Comparison of ENCODE assay signal across 9 cellular contexts in the genomic region with DNA sequence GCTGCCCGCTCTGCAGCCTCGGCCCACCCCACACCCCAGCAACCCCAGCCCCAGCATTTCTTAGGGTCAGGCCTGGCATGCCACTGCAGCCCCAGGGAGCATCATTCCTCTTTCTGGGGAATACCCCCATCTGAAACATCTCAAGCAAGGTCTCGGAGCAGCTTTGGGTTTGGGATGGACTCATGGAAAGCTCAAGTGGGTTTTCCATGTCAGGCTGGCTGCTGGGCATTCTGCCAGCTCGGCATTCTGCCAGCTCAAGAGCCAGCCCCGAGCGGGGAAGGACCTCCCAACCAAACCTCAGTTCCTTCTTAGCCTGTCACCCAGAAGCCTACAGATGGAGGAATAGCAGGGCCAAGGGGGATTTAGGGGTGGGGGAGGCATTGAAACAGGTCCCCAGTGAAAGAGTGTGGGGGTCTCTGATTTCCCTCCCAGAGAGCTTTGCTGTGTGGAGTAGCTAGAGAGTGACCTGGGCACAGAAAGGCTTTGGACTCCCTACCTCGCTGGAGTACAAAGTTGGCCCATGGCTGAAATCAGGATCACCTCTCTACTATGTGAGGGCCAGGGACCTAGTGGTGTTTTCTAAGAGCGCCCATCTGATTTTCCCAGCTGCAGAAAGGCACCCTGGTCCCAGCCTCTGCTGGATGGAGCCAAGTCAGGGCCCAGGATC. TPM values are rescaled to one million over a fixed set of nuclear protein-coding genes. Genes with fewer than 3 reads are reported as not detected.
DNase-seq lines count a peak whose midpoint lies in the region; ATAC-seq, FAIRE-seq and TF ChIP-seq lines count a peak whose summit lies in the region.
"Had no signal": no experiment of that assay in that cellular context is flagged by ENCODE, and none has a peak within 500 bp of the region (broad histone marks: within the 10 kb centered on the region; RNA-seq: fewer than 3 reads in every experiment).

No MANE protein-coding gene starts in this region.

- DNase-seq in AG10803 (ENCODE audit: low read depth), result peak; percentile 12
- peak; percentile 78 to 91 for DNase-seq in NCI-H2081 (lab: John Stamatoyannopoulos, UW)
- DNase-seq in cardiac fibroblast (ENCODE audit: low read depth in 2 of 2), result peak; percentile 69 to 82
- DNase-seq in HepG2 (ENCODE audit: low spot score), result no peak
- DNase-seq in type B pancreatic cell (ENCODE audit: extremely low spot score, unreplicated experiment), result no peak
- DNase-seq in GM10266 (ENCODE audit: extremely low spot score), result no peak
- DNase-seq in SIG-M5 (lab: John Stamatoyannopoulos, UW), result no peak
- no peak for DNase-seq in natural killer cell

- no peaks in the 10 kb centered on the region for H4K20me1 ChIP-seq in HepG2 (ENCODE audit: insufficient read depth, low read length)

- H3K9me3 Mint-ChIP-seq in type B pancreatic cell (no peaks in the 10 kb centered on the region), natural killer cell (no peaks in the 10 kb centered on the region)

- peak overlapping the region; percentile 67 for H3K9ac ChIP-seq in HepG2 (ENCODE audit: insufficient read depth, low read depth, low read length)

- H3K9me3 ChIP-seq in HepG2 (ENCODE audit: low read length), result no peaks in the 10 kb centered on the region

- WGBS in HepG2 (ENCODE audit: low lambda C conversion rate), result 23% methylated on average over 5 of the region's 8 CpGs

- CTCF ChIA-PET in HepG2 (lab: Yijun Ruan, JAX; ENCODE audit: low intra/inter-chr PET ratio, low total read pairs), result no interaction called here

- TF ChIP-seq EP300 in HepG2 (IDR thresholded peaks at IDR 0.05; ENCODE audit: low read depth in 2 of 2, low read length in 2 of 2) (no peak), HepG2 (CRISPR knock-in tag; IDR thresholded peaks at IDR 0.05; ENCODE audit: borderline replicate concordance) (no peak)

- in situ Hi-C loops in HepG2 (cut with HindIII; ENCODE audit: extremely low pct_ligation_motif_present, low pct_unique_long_range_greater_than_20kb), result no loop called here

- H3K4me1 Mint-ChIP-seq in type B pancreatic cell (ENCODE audit: unreplicated experiment) (peaks cover 26% of the 10 kb centered on the region), natural killer cell (no peaks in the 10 kb centered on the region)

- no peaks in the 10 kb centered on the region; a peak in 1 of 5 replicates for H3K27me3 ChIP-seq in HepG2 (ENCODE audit: control insufficient read depth in 1 of 2, insufficient read depth in 2 of 2, low read length in 2 of 2)

- BruUV-seq in HepG2 (replicated peaks; lab: Mats Ljungman, UMichigan), result TSS peak; percentile 79

- TF ChIP-seq RAD21 in HepG2 (CRISPR knock-in tag; IDR thresholded peaks at IDR 0.05), result no peak

- H3K4me3 ChIP-seq in AG10803 (ENCODE audit: low read length) (peak overlapping the region; percentile 63), cardiac fibroblast (replicated peaks in 1 of 2; ENCODE audit: low read depth in 2 of 2, low read length in 2 of 2) (peak overlapping the region; percentile 50 to 54), HepG2 (replicated peaks in 1 of 3; ENCODE audit: insufficient read depth in 1 of 3, low read depth in 2 of 3, low read length in 3 of 3) (peak overlapping the region; percentile 61 to 79 (median 70))

- FAIRE-seq in HepG2 (lab: Jason Lieb, UNC), result peak; percentile 12
- FAIRE-seq: G401.6 had no signal

- H3K36me3 Mint-ChIP-seq in type B pancreatic cell (no peaks in the 10 kb centered on the region), natural killer cell (no peaks in the 10 kb centered on the region)

- intact Hi-C loops in HepG2 (cut with micrococcal nuclease; ENCODE audit: unreplicated experiment), result loop anchor here (1.0 to 2.0 kb wide), 2 partner anchors 20 to 25 kb away; partner anchors contain the start of gene RFX5
- intact Hi-C loops in natural killer cell (cut with micrococcal nuclease), result no loop called here

- H3K27ac Mint-ChIP-seq in type B pancreatic cell, result no peak overlapping the region
- no peak overlapping the region for H3K27ac Mint-ChIP-seq in natural killer cell

- TF ChIP-seq CTCF in AG10803 (conservative IDR thresholded peaks at IDR 0.05; ENCODE audit: low read length) (no peak), cardiac fibroblast (IDR thresholded peaks at IDR 0.05; ENCODE audit: low read depth, low read length) (no peak), HepG2 (CRISPR knock-in tag; IDR thresholded peaks at IDR 0.05) (no peak), type B pancreatic cell (conservative IDR thresholded peaks at IDR 0.05) (no peak), GM10266 (IDR thresholded peaks at IDR 0.05; ENCODE audit: control insufficient read depth, insufficient read depth, low read depth, missing control alignments) (no peak), natural killer cell (IDR thresholded peaks at IDR 0.05) (no peak)

- peaks cover 0 to 2% of the 10 kb centered on the region in 2 experiments; a peak in 2 of 5 replicates for H3K36me3 ChIP-seq in HepG2 (replicated peaks in 1 of 2; ENCODE audit: control insufficient read depth in 1 of 2, insufficient read depth in 2 of 2, low read length in 2 of 2)

- ATAC-seq in HepG2 (peak; percentile 71), natural killer cell (no peak)

- TF ChIP-seq POLR2A in HepG2 (IDR thresholded peaks at IDR 0.05; ENCODE audit: insufficient read depth in 1 of 2, low read depth in 2 of 2, low read length in 2 of 2), result no peak

- H3K4me1 ChIP-seq in HepG2 (ENCODE audit: insufficient read depth, low read length), result peaks cover 41% of the 10 kb centered on the region

- H3K4me3 Mint-ChIP-seq in type B pancreatic cell (peak overlapping the region; percentile 84), natural killer cell (no peak overlapping the region)

- H3K27ac ChIP-seq in HepG2 (ENCODE audit: extremely low read length, insufficient read depth, low read length), result peak overlapping the region; percentile 82

- peaks cover 5% of the 10 kb centered on the region for H3K79me2 ChIP-seq in HepG2 (ENCODE audit: insufficient read depth, low read length)

- no peaks in the 10 kb centered on the region for H3K27me3 Mint-ChIP-seq in type B pancreatic cell
- peaks cover 0 to 2% of the 10 kb centered on the region in 2 donors for H3K27me3 Mint-ChIP-seq in natural killer cell (ENCODE audit: low read depth in 2 of 2)

- H2AFZ ChIP-seq in HepG2 (ENCODE audit: low read length), result peak overlapping the region; percentile 88

- POLR2A ChIA-PET in HepG2 (lab: Yijun Ruan, JAX), result interaction anchor here (0.5 to 2.2 kb wide), 15 partner anchors 13 to 459 kb away, joined by 3 to 24 read pairs (median 5); partner anchors contain the start of genes LYSMD1, PI4KB, PSMB4 and RFX5

- H3K4me2 ChIP-seq in HepG2 (ENCODE audit: low read depth, low read length), result peak overlapping the region; percentile 98

RNA-seq across cellular contexts. Expression of gene SELENBP1, which starts 0.6 kb away (rescaled TPM):
- total RNA-seq in HepG2 (2016; rRNA removed; fragmentation: Illumina TruSeq; extraction: Trizol) (29.0 and 30.2 TPM in 2 replicates), type B pancreatic cell (ENCODE audit: low replicate concordance) (20.5 and 39.2 TPM in 2 replicates), natural killer cell (not detected)
- total RNA-seq in HepG2 (2016; cell fraction: cytosol; rRNA removed; fragmentation: Illumina TruSeq; extraction: Trizol; ENCODE audit: low read depth), result 6.3 and 6.7 TPM in 2 replicates
- total RNA-seq in HepG2 (2016; cell fraction: insoluble cytoplasmic fraction; rRNA removed; fragmentation: Illumina TruSeq; extraction: Trizol), result 27.8 and 30.0 TPM in 2 replicates
- 9.8 and 12.1 TPM in 2 replicates for total RNA-seq in HepG2 (2016; cell fraction: membrane; rRNA removed; fragmentation: Illumina TruSeq; extraction: Trizol)
- 18.8 and 23.3 TPM in 2 replicates for total RNA-seq in HepG2 (2016; cell fraction: nucleus; rRNA removed; fragmentation: Illumina TruSeq; extraction: Trizol)
- 27.8 and 29.3 TPM in 2 replicates for polyA plus RNA-seq in HepG2 (2011; rRNA removed)
- 21.3 and 26.7 TPM in 2 replicates for polyA plus RNA-seq in HepG2 (2011; cell fraction: cytosol; rRNA removed)
- 89.4 and 101 TPM in 2 replicates for polyA plus RNA-seq in HepG2 (2011; cell fraction: nucleus; rRNA removed)
- polyA plus RNA-seq in HepG2 (2012), result 13.2 and 18.5 TPM in 2 replicates
- 6.6 and 7.1 TPM in 2 replicates for polyA plus RNA-seq in HepG2 (2016; cell fraction: cytosol; fragmentation: Illumina TruSeq; extraction: Trizol; ENCODE audit: low read depth)
- polyA plus RNA-seq in HepG2 (2016; cell fraction: insoluble cytoplasmic fraction; fragmentation: Illumina TruSeq; extraction: Trizol; ENCODE audit: low read depth), result 32.9 and 33.5 TPM in 2 replicates
- 9.9 and 10.0 TPM in 2 replicates for polyA plus RNA-seq in HepG2 (2016; cell fraction: membrane; fragmentation: Illumina TruSeq; extraction: Trizol; ENCODE audit: low read depth)
- 46.6 and 51.9 TPM in 2 replicates for polyA plus RNA-seq in HepG2 (2016; cell fraction: nucleus; fragmentation: Illumina TruSeq; extraction: Trizol; ENCODE audit: insufficient read depth, low read depth)
- 34.1 and 67.3 TPM in 2 replicates for polyA minus RNA-seq in HepG2 (2011; rRNA and poly(A)+ RNA removed; ENCODE audit: low replicate concordance)
- 11.9 and 16.5 TPM in 2 replicates for polyA minus RNA-seq in HepG2 (2011; cell fraction: cytosol; rRNA and poly(A)+ RNA removed)
- 13.3 and 13.8 TPM in 2 replicates for polyA minus RNA-seq in HepG2 (2011; cell fraction: nucleus; rRNA and poly(A)+ RNA removed)

RNA-seq across cellular contexts. Expression of gene RFX5, which starts 24.8 kb away (rescaled TPM):
- total RNA-seq in HepG2 (2016; rRNA removed; fragmentation: Illumina TruSeq; extraction: Trizol) (32.0 and 36.2 TPM in 2 replicates), type B pancreatic cell (ENCODE audit: low replicate concordance) (27.3 and 66.5 TPM in 2 replicates), natural killer cell (100 to 1,000 TPM in 2 of 3 donors, 10 to 100 TPM in 1; 72.6 to 111 (median 110) TPM)
- 4.1 and 4.4 TPM in 2 replicates for total RNA-seq in HepG2 (2016; cell fraction: cytosol; rRNA removed; fragmentation: Illumina TruSeq; extraction: Trizol; ENCODE audit: low read depth)
- 37.2 and 39.7 TPM in 2 replicates for total RNA-seq in HepG2 (2016; cell fraction: insoluble cytoplasmic fraction; rRNA removed; fragmentation: Illumina TruSeq; extraction: Trizol)
- total RNA-seq in HepG2 (2016; cell fraction: membrane; rRNA removed; fragmentation: Illumina TruSeq; extraction: Trizol), result 15.6 and 17.0 TPM in 2 replicates
- 44.6 and 44.7 TPM in 2 replicates for total RNA-seq in HepG2 (2016; cell fraction: nucleus; rRNA removed; fragmentation: Illumina TruSeq; extraction: Trizol)
- polyA plus RNA-seq in HepG2 (2011; rRNA removed), result 17.9 and 20.3 TPM in 2 replicates
- 7.9 and 8.2 TPM in 2 replicates for polyA plus RNA-seq in HepG2 (2011; cell fraction: cytosol; rRNA removed)
- polyA plus RNA-seq in HepG2 (2011; cell fraction: nucleus; rRNA removed), result 43.2 and 45.6 TPM in 2 replicates
- polyA plus RNA-seq in HepG2 (2012), result 11.7 and 16.5 TPM in 2 replicates
- polyA plus RNA-seq in HepG2 (2016; cell fraction: cytosol; fragmentation: Illumina TruSeq; extraction: Trizol; ENCODE audit: low read depth), result 2.7 and 2.8 TPM in 2 replicates
- polyA plus RNA-seq in HepG2 (2016; cell fraction: insoluble cytoplasmic fraction; fragmentation: Illumina TruSeq; extraction: Trizol; ENCODE audit: low read depth), result 27.2 and 30.5 TPM in 2 replicates
- 8.9 and 10.1 TPM in 2 replicates for polyA plus RNA-seq in HepG2 (2016; cell fraction: membrane; fragmentation: Illumina TruSeq; extraction: Trizol; ENCODE audit: low read depth)
- 62.2 and 65.3 TPM in 2 replicates for polyA plus RNA-seq in HepG2 (2016; cell fraction: nucleus; fragmentation: Illumina TruSeq; extraction: Trizol; ENCODE audit: insufficient read depth, low read depth)
- 33.0 and 287 TPM in 2 replicates for polyA minus RNA-seq in HepG2 (2011; rRNA and poly(A)+ RNA removed; ENCODE audit: low replicate concordance)
- 7.7 and 9.6 TPM in 2 replicates for polyA minus RNA-seq in HepG2 (2011; cell fraction: cytosol; rRNA and poly(A)+ RNA removed)
- polyA minus RNA-seq in HepG2 (2011; cell fraction: nucleus; rRNA and poly(A)+ RNA removed), result 15.8 and 22.1 TPM in 2 replicates

RNA-seq across cellular contexts. Expression of gene PSMB4, which starts 27.5 kb away (rescaled TPM):
- total RNA-seq in HepG2 (2016; rRNA removed; fragmentation: Illumina TruSeq; extraction: Trizol) (336 and 414 TPM in 2 replicates), type B pancreatic cell (ENCODE audit: low replicate concordance) (241 and 243 TPM in 2 replicates), natural killer cell (100 to 1,000 TPM; 291 to 313 (median 297) TPM)
- 180 and 186 TPM in 2 replicates for total RNA-seq in HepG2 (2016; cell fraction: cytosol; rRNA removed; fragmentation: Illumina TruSeq; extraction: Trizol; ENCODE audit: low read depth)
- total RNA-seq in HepG2 (2016; cell fraction: insoluble cytoplasmic fraction; rRNA removed; fragmentation: Illumina TruSeq; extraction: Trizol), result 337 and 459 TPM in 2 replicates
- total RNA-seq in HepG2 (2016; cell fraction: membrane; rRNA removed; fragmentation: Illumina TruSeq; extraction: Trizol), result 216 and 229 TPM in 2 replicates
- 150 and 151 TPM in 2 replicates for total RNA-seq in HepG2 (2016; cell fraction: nucleus; rRNA removed; fragmentation: Illumina TruSeq; extraction: Trizol)
- polyA plus RNA-seq in HepG2 (2011; rRNA removed), result 364 and 383 TPM in 2 replicates
- 449 and 490 TPM in 2 replicates for polyA plus RNA-seq in HepG2 (2011; cell fraction: cytosol; rRNA removed)
- 275 and 307 TPM in 2 replicates for polyA plus RNA-seq in HepG2 (2011; cell fraction: nucleus; rRNA removed)
- polyA plus RNA-seq in HepG2 (2012), result 200 and 247 TPM in 2 replicates
- 167 and 178 TPM in 2 replicates for polyA plus RNA-seq in HepG2 (2016; cell fraction: cytosol; fragmentation: Illumina TruSeq; extraction: Trizol; ENCODE audit: low read depth)
- 392 and 404 TPM in 2 replicates for polyA plus RNA-seq in HepG2 (2016; cell fraction: insoluble cytoplasmic fraction; fragmentation: Illumina TruSeq; extraction: Trizol; ENCODE audit: low read depth)
- 186 and 200 TPM in 2 replicates for polyA plus RNA-seq in HepG2 (2016; cell fraction: membrane; fragmentation: Illumina TruSeq; extraction: Trizol; ENCODE audit: low read depth)
- 265 and 270 TPM in 2 replicates for polyA plus RNA-seq in HepG2 (2016; cell fraction: nucleus; fragmentation: Illumina TruSeq; extraction: Trizol; ENCODE audit: insufficient read depth, low read depth)
- 277 and 543 TPM in 2 replicates for polyA minus RNA-seq in HepG2 (2011; rRNA and poly(A)+ RNA removed; ENCODE audit: low replicate concordance)
- polyA minus RNA-seq in HepG2 (2011; cell fraction: cytosol; rRNA and poly(A)+ RNA removed), result 101 and 117 TPM in 2 replicates
- polyA minus RNA-seq in HepG2 (2011; cell fraction: nucleus; rRNA and poly(A)+ RNA removed), result 64.9 and 71.7 TPM in 2 replicates

RNA-seq across cellular contexts. Expression of gene PI4KB, which starts 44.7 kb away (rescaled TPM):
- 18.6 and 19.5 TPM in 2 replicates for total RNA-seq in HepG2 (2016; rRNA removed; fragmentation: Illumina TruSeq; extraction: Trizol)
- 7.7 and 8.5 TPM in 2 replicates for total RNA-seq in HepG2 (2016; cell fraction: cytosol; rRNA removed; fragmentation: Illumina TruSeq; extraction: Trizol; ENCODE audit: low read depth)
- 18.7 and 20.1 TPM in 2 replicates for total RNA-seq in HepG2 (2016; cell fraction: insoluble cytoplasmic fraction; rRNA removed; fragmentation: Illumina TruSeq; extraction: Trizol)
- 16.6 and 17.9 TPM in 2 replicates for total RNA-seq in HepG2 (2016; cell fraction: membrane; rRNA removed; fragmentation: Illumina TruSeq; extraction: Trizol)
- total RNA-seq in HepG2 (2016; cell fraction: nucleus; rRNA removed; fragmentation: Illumina TruSeq; extraction: Trizol), result 17.8 and 19.5 TPM in 2 replicates
- polyA plus RNA-seq in HepG2 (2011; rRNA removed), result 29.3 and 32.6 TPM in 2 replicates
- polyA plus RNA-seq in HepG2 (2011; cell fraction: cytosol; rRNA removed), result 25.3 and 25.8 TPM in 2 replicates
- 36.5 and 43.7 TPM in 2 replicates for polyA plus RNA-seq in HepG2 (2011; cell fraction: nucleus; rRNA removed)
- polyA plus RNA-seq in HepG2 (2012), result 12.6 and 16.2 TPM in 2 replicates
- polyA plus RNA-seq in HepG2 (2016; cell fraction: cytosol; fragmentation: Illumina TruSeq; extraction: Trizol; ENCODE audit: low read depth), result 3.9 and 4.4 TPM in 2 replicates
- polyA plus RNA-seq in HepG2 (2016; cell fraction: insoluble cytoplasmic fraction; fragmentation: Illumina TruSeq; extraction: Trizol; ENCODE audit: low read depth), result 19.7 and 20.5 TPM in 2 replicates
- 11.0 and 12.5 TPM in 2 replicates for polyA plus RNA-seq in HepG2 (2016; cell fraction: membrane; fragmentation: Illumina TruSeq; extraction: Trizol; ENCODE audit: low read depth)
- polyA plus RNA-seq in HepG2 (2016; cell fraction: nucleus; fragmentation: Illumina TruSeq; extraction: Trizol; ENCODE audit: insufficient read depth, low read depth), result 31.3 and 33.3 TPM in 2 replicates
- 58.3 and 156 TPM in 2 replicates for polyA minus RNA-seq in HepG2 (2011; rRNA and poly(A)+ RNA removed; ENCODE audit: low replicate concordance)
- 14.8 and 17.7 TPM in 2 replicates for polyA minus RNA-seq in HepG2 (2011; cell fraction: cytosol; rRNA and poly(A)+ RNA removed)
- 29.6 and 32.7 TPM in 2 replicates for polyA minus RNA-seq in HepG2 (2011; cell fraction: nucleus; rRNA and poly(A)+ RNA removed)
- 59.6 and 60.7 TPM in 2 replicates for total RNA-seq in type B pancreatic cell (ENCODE audit: low replicate concordance)
- 10 to 100 TPM; 68.2 to 99.3 (median 95.0) TPM for total RNA-seq in natural killer cell

Comparison
In these comparisons a context has a peak if more than half of its experiments do, and no peak if none do; other contexts are left out.
1. DNase-seq: peak in AG10803 (single experiment), NCI-H2081 (2 of 2) and cardiac fibroblast (2 of 2); none in HepG2 (single experiment), type B pancreatic cell (single experiment), GM10266 (single experiment), SIG-M5 (single experiment) and natural killer cell (single experiment).
2. RNA of gene SELENBP1, which starts 0.6 kb away (total RNA-seq): 20.5 to 39.2 TPM in type B pancreatic cell and 6.3 to 30.2 TPM in HepG2; not detected in natural killer cell; every median in the first group is over 4 times any median in the second.
3. Peak in every context shown above with its lines, with median percentiles within 50 percentile points of each other: H3K4me3 ChIP-seq.